In the genomic region with DNA sequence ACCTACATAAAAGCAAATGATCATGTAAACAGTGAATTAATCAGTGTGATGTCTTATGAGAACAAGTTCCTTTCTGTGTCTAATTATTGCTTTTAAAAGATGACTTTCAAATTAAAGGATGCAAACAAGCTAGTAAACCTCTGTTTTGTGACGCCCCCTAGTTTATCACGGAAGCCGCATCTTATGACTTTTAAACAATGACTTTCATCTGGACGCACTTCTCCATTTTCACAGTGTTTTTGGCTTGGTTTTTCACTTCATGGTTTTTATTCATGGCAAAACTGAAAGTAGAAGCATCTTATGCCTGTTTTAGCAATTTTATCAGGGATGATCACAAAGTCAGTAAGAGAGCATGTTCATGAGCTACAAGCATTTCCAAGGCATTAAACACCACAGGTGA, we compare ENCODE assay signal across 15 cellular contexts. TPM values are rescaled to one million over a fixed set of nuclear protein-coding genes. Genes with fewer than 3 reads are reported as not detected.
"Had no signal": no experiment of that assay in that cellular context is flagged by ENCODE, and none has a peak within 500 bp of the region (broad histone marks: within the 10 kb centered on the region; RNA-seq: fewer than 3 reads in every experiment).

No MANE protein-coding gene starts in this region.

- ATAC-seq: gastrocnemius medialis; stimulated activated effector memory CD8-positive, alpha-beta T cell treated with anti-CD3 and anti-CD28 coated beads, Interleukin-12 subunit alpha, Interleukin-12 subunit beta, amount 100 ng/mL, for 72 hours had no signal

- FAIRE-seq: TTC549 had no signal

- DNase-seq: activated CD4-positive, alpha-beta T cell treated with anti-CD3 and anti-CD28 coated beads, Interleukin-2, amount 10 ng/mL, durations not matched to agents 7 days and 5 days; activated CD4-positive, CD25-positive, alpha-beta regulatory T cell; activated naive CD4-positive, alpha-beta T cell; activated naive CD8-positive, alpha-beta T cell treated with anti-CD3 and anti-CD28 coated beads, Interleukin-2, amount 10 ng/mL, durations not matched to agents 7 days and 5 days; brain microvascular endothelial cell; effector memory CD4-positive, alpha-beta T cell; gastrocnemius medialis; islet precursor cell; naive B cell; T-helper 2 cell; tibial artery; uterus had no signal

RNA-seq across cellular contexts. Expression of gene ITGA8, which starts 35.0 kb away (rescaled TPM):
- total RNA-seq: activated CD4-positive, alpha-beta T cell treated with anti-CD3 and anti-CD28 coated beads, Interleukin-2, amount 10 ng/mL, durations not matched to agents 7 days and 5 days; activated CD8-positive, alpha-beta memory T cell treated with anti-CD3 and anti-CD28 coated beads for 36 hours; activated naive CD8-positive, alpha-beta T cell treated with anti-CD3 and anti-CD28 coated beads, Interleukin-2, amount 10 ng/mL, durations not matched to agents 7 days and 5 days had no signal
